In the genomic region with DNA sequence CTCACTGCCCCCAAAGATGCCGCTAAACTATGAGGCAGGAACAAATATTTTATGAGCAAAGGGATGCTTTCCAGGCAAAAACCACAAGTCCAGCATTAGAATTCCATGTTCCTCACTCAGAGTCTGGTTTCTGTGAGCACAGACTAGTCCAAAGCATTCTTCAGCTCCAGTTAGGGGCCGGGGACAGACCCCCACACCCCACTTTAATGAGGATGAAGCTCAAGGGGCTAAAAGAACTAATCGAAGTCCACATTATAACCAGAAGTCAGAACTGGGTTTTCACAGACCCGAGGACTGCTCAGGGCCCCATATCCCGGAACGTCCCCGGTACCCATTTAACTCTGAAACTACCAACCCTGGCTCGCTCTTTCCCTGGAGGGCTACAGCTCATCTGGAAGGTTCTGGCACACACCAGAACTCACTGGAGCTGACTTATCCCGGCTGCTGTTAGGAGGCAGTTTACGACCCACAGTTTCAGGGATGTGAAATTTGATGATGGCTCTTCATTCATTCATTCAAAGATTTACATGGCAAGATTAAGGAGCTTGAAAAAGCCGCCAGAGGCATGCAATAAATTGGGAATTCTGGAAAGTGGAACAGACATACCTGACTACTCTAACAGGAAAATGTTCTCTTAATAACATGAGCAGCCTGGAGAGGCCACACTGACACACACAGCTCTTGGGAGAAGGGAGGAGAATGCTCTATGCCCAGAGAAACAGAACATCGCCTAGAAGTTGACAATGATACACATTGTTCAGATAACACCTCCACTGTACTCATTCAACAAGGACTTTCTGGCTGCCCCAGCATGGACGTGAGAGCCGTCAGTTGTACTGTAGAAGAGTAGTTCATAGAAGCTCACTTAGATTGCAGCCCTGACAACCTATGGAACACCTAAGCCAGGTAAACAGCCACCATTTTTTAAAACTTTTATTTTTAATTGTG, we compare ENCODE assay signal across 20 cellular contexts. TPM values are rescaled to one million over a fixed set of nuclear protein-coding genes. Genes with fewer than 3 reads are reported as not detected.
DNase-seq lines count a peak whose midpoint lies in the region; ATAC-seq, FAIRE-seq and TF ChIP-seq lines count a peak whose summit lies in the region.
"Had no signal": no experiment of that assay in that cellular context is flagged by ENCODE, and none has a peak within 500 bp of the region (broad histone marks: within the 10 kb centered on the region; RNA-seq: fewer than 3 reads in every experiment).

No MANE protein-coding gene starts in this region.

- H3K27ac Mint-ChIP-seq in Caco-2 (ENCODE audit: unreplicated experiment): no peak overlapping the region
- H3K27ac Mint-ChIP-seq: CD8-positive, alpha-beta T cell had no signal

- peaks cover 36% of the 10 kb centered on the region for H3K4me1 Mint-ChIP-seq in Caco-2 (ENCODE audit: low read depth, unreplicated experiment)

- no peak for FAIRE-seq in H54 (lab: Jason Lieb, UNC)
- FAIRE-seq: D721Med had no signal

- intact Hi-C loops in heart left ventricle (cut with DNase I) (loop anchor here in 1 of 10 donors (10.0 kb wide), 1 partner anchor 52 kb away; no protein-coding TSS in a partner anchor), right cardiac atrium (cut with DNase I) (no loop called here), thyroid gland (cut with DNase I) (no loop called here), Caco-2 (cut with micrococcal nuclease; ENCODE audit: unreplicated experiment) (no loop called here)

- TF ChIP-seq CTCF in cardiac muscle cell (IDR thresholded peaks at IDR 0.05; ENCODE audit: low read depth, low read length): no peak
- no peak for TF ChIP-seq CTCF in heart left ventricle (IDR thresholded peaks at IDR 0.05)
- TF ChIP-seq CTCF in thyroid gland (IDR thresholded peaks at IDR 0.05): no peak
- no peak for TF ChIP-seq CTCF in Caco-2 (IDR thresholded peaks at IDR 0.05; ENCODE audit: insufficient read depth in 1 of 2, low read depth in 1 of 2, low read length in 1 of 2, severe bottlenecking in 1 of 2, unreplicated experiment in 1 of 2)

- no peaks in the 10 kb centered on the region for H3K27me3 Mint-ChIP-seq in Caco-2 (ENCODE audit: insufficient read depth, unreplicated experiment)

- H3K27ac ChIP-seq in cardiac muscle cell: peak overlapping the region; percentile 26
- no peak overlapping the region for H3K27ac ChIP-seq in heart left ventricle
- peak overlapping the region; percentile 51 for H3K27ac ChIP-seq in right cardiac atrium (ENCODE audit: low read length)
- peak overlapping the region in 2 of 3 donors; percentile 5 to 55 for H3K27ac ChIP-seq in thyroid gland
- H3K27ac ChIP-seq: BLaER1 treated with 17β-estradiol and CSF1 and Interleukin-3, amounts not matched to agents 10 nM and 100 nM had no signal

- H3K36me3 ChIP-seq in cardiac muscle cell: no peaks in the 10 kb centered on the region
- H3K36me3 ChIP-seq in heart left ventricle: no peaks in the 10 kb centered on the region
- no peaks in the 10 kb centered on the region for H3K36me3 ChIP-seq in thyroid gland
- H3K36me3 ChIP-seq in Caco-2 (ENCODE audit: control insufficient read depth, insufficient read depth, low read length): no peaks in the 10 kb centered on the region
- H3K36me3 ChIP-seq: BLaER1 treated with 17β-estradiol and CSF1 and Interleukin-3, amounts not matched to agents 10 nM and 100 nM had no signal

- no peaks in the 10 kb centered on the region for H3K9me3 ChIP-seq in cardiac muscle cell (ENCODE audit: low read depth)
- no peaks in the 10 kb centered on the region for H3K9me3 ChIP-seq in heart left ventricle
- no peaks in the 10 kb centered on the region for H3K9me3 ChIP-seq in right cardiac atrium (ENCODE audit: control insufficient read depth, low read length)
- no peaks in the 10 kb centered on the region for H3K9me3 ChIP-seq in thyroid gland
- H3K9me3 ChIP-seq in Caco-2: peaks cover 16% of the 10 kb centered on the region

- H3K4me1 ChIP-seq in cardiac muscle cell (ENCODE audit: low read depth): peaks cover 21% of the 10 kb centered on the region
- peaks cover 0 to 6% (median 0%) of the 10 kb centered on the region in 12 donors for H3K4me1 ChIP-seq in heart left ventricle
- H3K4me1 ChIP-seq in right cardiac atrium (ENCODE audit: control insufficient read depth, insufficient read depth, low read length): peaks cover 6% of the 10 kb centered on the region
- peaks cover 58 to 61% of the 10 kb centered on the region in 2 donors for H3K4me1 ChIP-seq in thyroid gland
- peaks cover 6% of the 10 kb centered on the region for H3K4me1 ChIP-seq in Caco-2

- H3K36me3 Mint-ChIP-seq in Caco-2 (ENCODE audit: insufficient read depth, unreplicated experiment): peaks cover 86% of the 10 kb centered on the region
- H3K36me3 Mint-ChIP-seq: CD8-positive, alpha-beta T cell had no signal

- CTCF ChIA-PET in Caco-2 (lab: Charles Lee): interaction anchor here (0.8 kb wide), 1 partner anchor 95 kb away, joined by 3 read pairs; no protein-coding TSS in a partner anchor

- H3K4me3 Mint-ChIP-seq in Caco-2 (ENCODE audit: unreplicated experiment): no peak overlapping the region
- H3K4me3 Mint-ChIP-seq: CD8-positive, alpha-beta T cell had no signal

- BruUV-seq in Caco-2 (replicated peaks; lab: Mats Ljungman, UMichigan): no TSS peak

- POLR2A ChIA-PET in Caco-2 (lab: Charles Lee): no interaction called here

- DNase-seq in cardiac muscle cell (ENCODE audit: low read depth in 1 of 2, low spot score in 1 of 2) (no peak), heart left ventricle (no peak), GM04504 (ENCODE audit: low read depth) (peak; percentile 34), right cardiac atrium (no peak), thyroid gland (no peak), Caco-2 (no peak), H54 (ENCODE audit: insufficient read length, low spot score) (no peak)
- DNase-seq: CD8-positive, alpha-beta T cell; MM.1S; NCI-H1092; NCI-H1436 treated with DMSO at 0.1 percent for 48 hours; NCI-H2081; NCI-H774; PC-3; RPMI8226 had no signal

- H3K9me3 Mint-ChIP-seq in Caco-2 (ENCODE audit: unreplicated experiment): peaks cover 21% of the 10 kb centered on the region
- H3K9me3 Mint-ChIP-seq: CD8-positive, alpha-beta T cell had no signal

- ATAC-seq in heart left ventricle (no peak), right cardiac atrium (peak; percentile 68 to 78), HG03196 (IDR thresholded peaks at IDR 0.05; ENCODE audit: unreplicated experiment) (no peak)
- ATAC-seq: CD8-positive, alpha-beta T cell; HCT116; PC-3 had no signal

- H3K27me3 ChIP-seq in cardiac muscle cell: no peaks in the 10 kb centered on the region
- peaks cover 0 to 15% (median 3%) of the 10 kb centered on the region in 9 donors for H3K27me3 ChIP-seq in heart left ventricle
- no peaks in the 10 kb centered on the region for H3K27me3 ChIP-seq in right cardiac atrium (ENCODE audit: control insufficient read depth, insufficient read depth)
- H3K27me3 ChIP-seq in thyroid gland: no peaks in the 10 kb centered on the region
- H3K27me3 ChIP-seq in Caco-2 (replicated peaks; ENCODE audit: control insufficient read depth, insufficient read depth, low read length): no peaks in the 10 kb centered on the region
- H3K27me3 ChIP-seq: BLaER1 treated with 17β-estradiol and CSF1 and Interleukin-3, amounts not matched to agents 10 nM and 100 nM had no signal

- H3K4me3 ChIP-seq in cardiac muscle cell (no peak overlapping the region), heart left ventricle (no peak overlapping the region), right cardiac atrium (ENCODE audit: low read length) (no peak overlapping the region), thyroid gland (replicated peaks in 1 of 3) (no peak overlapping the region), Caco-2 (ENCODE audit: low read depth, low read length) (no peak overlapping the region)
- H3K4me3 ChIP-seq: BLaER1 treated with 17β-estradiol and CSF1 and Interleukin-3, amounts not matched to agents 10 nM and 100 nM had no signal

- no peak for TF ChIP-seq POLR2A in heart left ventricle (IDR thresholded peaks at IDR 0.05)
- TF ChIP-seq POLR2A in thyroid gland (IDR thresholded peaks at IDR 0.05): no peak
- no peak for TF ChIP-seq POLR2A in H54 (IDR thresholded peaks at IDR 0.05; ENCODE audit: low read depth, low read length)

- 74 to 76% (median 76%) methylated on average over 14 of the region's 14 CpGs for WGBS in heart left ventricle, 4 donors
- WGBS in right cardiac atrium: 67% methylated on average over 14 of the region's 14 CpGs
- WGBS in thyroid gland, 2 donors: 63 to 72% methylated on average over 13 to 14 of the region's 14 CpGs

RNA-seq across cellular contexts. Expression of a gene that starts 29.2 kb away (rescaled TPM):
- total RNA-seq in cardiac muscle cell (213 and 276 TPM in 2 replicates), heart left ventricle (10 to 100 TPM in 2 of 9 donors, 1 to 10 TPM in 6, under 1 TPM in 1; 0.72 to 12.3 (median 3.7) TPM), right cardiac atrium (10 to 100 TPM; 29.1 to 39.4 (median 32.3) TPM), thyroid gland (100 to 1,000 TPM in 1 of 4 donors, 10 to 100 TPM in 3; 34.0 to 113 (median 80.2) TPM), Caco-2 (2022) (266 and 317 TPM in 2 replicates)
- polyA plus RNA-seq in cardiac muscle cell (130 and 178 TPM in 2 replicates), heart left ventricle (1 to 10 TPM; 1.0 to 5.1 TPM), right cardiac atrium (22.4 TPM)
- total RNA-seq: CD8-positive, alpha-beta T cell; LHCN-M2; PC-3 had no signal

Comparison
In these comparisons a context has a peak if more than half of its experiments do, and no peak if none do; other contexts are left out.
1. H3K27ac ChIP-seq: peak in cardiac muscle cell (single experiment), right cardiac atrium (single experiment) and thyroid gland (2 of 3); none in heart left ventricle (0 of 12).
2. ATAC-seq: peak in right cardiac atrium (2 of 2); none in heart left ventricle (0 of 4) and HG03196 (single experiment).